In the genomic region with DNA sequence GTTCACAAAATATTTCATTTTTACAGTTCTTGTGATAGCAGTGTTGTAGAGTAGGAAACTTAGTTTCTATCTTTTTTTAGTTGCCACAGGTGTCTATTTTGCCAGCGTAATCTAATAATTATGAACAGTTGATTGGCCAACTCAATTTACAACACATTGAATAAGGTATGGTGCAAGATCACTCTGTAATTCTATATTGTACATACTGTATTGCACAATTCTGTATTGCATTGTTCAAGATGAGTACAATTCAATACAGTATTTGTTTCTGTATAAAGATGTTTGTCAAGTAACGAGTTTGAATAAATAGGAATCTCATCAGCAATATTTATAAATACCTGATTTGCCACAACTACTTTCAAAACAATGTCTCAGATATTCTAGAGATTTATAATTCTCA, we compare ENCODE assay signal across 9 cellular contexts.
"Had no signal": no experiment of that assay in that cellular context is flagged by ENCODE, and none has a peak within 500 bp of the region (broad histone marks: within the 10 kb centered on the region; RNA-seq: fewer than 3 reads in every experiment).

No MANE protein-coding gene starts in this region.

- ATAC-seq: HCT116 had no signal

- H3K27ac ChIP-seq: GM23248, HL-60 had no signal

- H3K9me3 ChIP-seq: HAP-1 had no signal

- H3K27me3 Mint-ChIP-seq: IgD-negative memory B cell had no signal

- H3K4me3 ChIP-seq: GM23248, HAP-1 had no signal

- H3K36me3 Mint-ChIP-seq: IgD-negative memory B cell had no signal

- H3K4me1 Mint-ChIP-seq: IgD-negative memory B cell had no signal

- H3K36me3 ChIP-seq: HAP-1 had no signal

- H2AFZ ChIP-seq: GM23248 had no signal

- H3K4me1 ChIP-seq: HAP-1 had no signal

- H3K4me3 Mint-ChIP-seq: HFFc6, IgD-negative memory B cell had no signal

- H3K27ac Mint-ChIP-seq: HFFc6, IgD-negative memory B cell had no signal

- DNase-seq: GM23248, GOT3, H7, HFFc6, KBM-7 had no signal

- H3K9ac ChIP-seq: GM23248 had no signal
